In genomic region chr17:75778861-75779249, GRCh38 we compare ENCODE assay signal across 8 cellular contexts. TPM values are rescaled to one million over a fixed set of nuclear protein-coding genes. Genes with fewer than 3 reads are reported as not detected.
A peak's percentile ranks its signal among the peaks of the same experiment; 100 is the strongest.
DNase-seq lines count a peak whose midpoint lies in the region; ATAC-seq and TF ChIP-seq lines count a peak whose summit lies in the region.

No MANE protein-coding gene starts in this region.

- H3K4me1 ChIP-seq in Karpas-422 (ENCODE audit: low read length) = peaks cover 48% of the 10 kb centered on the region
- peaks cover 65% of the 10 kb centered on the region for H3K4me1 ChIP-seq in left ventricle myocardium inferior

- H4K20me1 ChIP-seq in Karpas-422 (ENCODE audit: insufficient read depth, low read depth, low read length) = peaks cover 32% of the 10 kb centered on the region

- peak overlapping the region; percentile 95 for H3K4me2 ChIP-seq in Karpas-422 (ENCODE audit: low read depth, low read length, poor library complexity, severe bottlenecking)

- H3K9me3 Mint-ChIP-seq in activated CD8-positive, alpha-beta T cell treated with anti-CD3 and anti-CD28 coated beads, Interleukin-2, amount 10 ng/mL, durations not matched to agents 7 days and 5 days (ENCODE audit: insufficient read depth) = no peaks in the 10 kb centered on the region

- H3K9me3 ChIP-seq in Karpas-422 (ENCODE audit: low read length) = no peaks in the 10 kb centered on the region
- H3K9me3 ChIP-seq in left ventricle myocardium inferior (replicated peaks) = no peaks in the 10 kb centered on the region

- no peak overlapping the region for H2AFZ ChIP-seq in Karpas-422 (ENCODE audit: low read length)

- peak overlapping the region; percentile 91 for H3K4me3 ChIP-seq in Karpas-422 (ENCODE audit: low read length)
- H3K4me3 ChIP-seq in left ventricle myocardium inferior = peak overlapping the region; percentile 97
- peak overlapping the region; percentile 87 for H3K4me3 ChIP-seq in skeletal muscle cell (ENCODE audit: low read depth, low read length)

- intact Hi-C loops in left ventricle myocardium inferior (cut with micrococcal nuclease) = no loop called here

- H3K4me3 Mint-ChIP-seq in activated CD8-positive, alpha-beta T cell treated with anti-CD3 and anti-CD28 coated beads, Interleukin-2, amount 10 ng/mL, durations not matched to agents 7 days and 5 days = peak overlapping the region; percentile 86

- peak overlapping the region; percentile 97 for H3K27ac Mint-ChIP-seq in activated CD8-positive, alpha-beta T cell treated with anti-CD3 and anti-CD28 coated beads, Interleukin-2, amount 10 ng/mL, durations not matched to agents 7 days and 5 days

- DNase-seq in DMS53 (lab: John Stamatoyannopoulos, UW) (peak; percentile 87), Karpas-422 (peak; percentile 80), left ventricle myocardium inferior (no peak), skeletal muscle cell (ENCODE audit: low read depth) (no peak), hippocampal formation (lab: John Stamatoyannopoulos, UW) (no peak), occipital lobe (lab: John Stamatoyannopoulos, UW) (no peak)
- DNase-seq in activated CD8-positive, alpha-beta T cell treated with anti-CD3 and anti-CD28 coated beads, Interleukin-2, amount 10 ng/mL, durations not matched to agents 7 days and 5 days = peak; percentile 84

- CTCF ChIA-PET in activated CD8-positive, alpha-beta T cell treated with anti-CD3 and anti-CD28 coated beads, Interleukin-2, amount 10 ng/mL, durations not matched to agents 7 days and 5 days (lab: Charles Lee) = interaction anchor here (1.2 to 5.1 kb wide), 3 partner anchors 14 to 49 kb away, joined by 4 to 35 read pairs (median 22); partner anchors contain the start of gene GALK1

- H3K9ac ChIP-seq in Karpas-422 (ENCODE audit: low read length) = peak overlapping the region; percentile 97

- H3K27me3 ChIP-seq in Karpas-422 (ENCODE audit: low read length) (no peaks in the 10 kb centered on the region), left ventricle myocardium inferior (ENCODE audit: low read depth) (no peaks in the 10 kb centered on the region)

- peak; percentile 5 for ATAC-seq in GM19463 (IDR thresholded peaks at IDR 0.05; ENCODE audit: unreplicated experiment)
- ATAC-seq in activated CD8-positive, alpha-beta T cell treated with anti-CD3 and anti-CD28 coated beads, Interleukin-2, amount 10 ng/mL, durations not matched to agents 7 days and 5 days = peak; percentile 9

- peak; percentile 60 for TF ChIP-seq CTCF in left ventricle myocardium inferior (IDR thresholded peaks at IDR 0.05; ENCODE audit: borderline replicate concordance)

- POLR2A ChIA-PET in activated CD8-positive, alpha-beta T cell treated with anti-CD3 and anti-CD28 coated beads, Interleukin-2, amount 10 ng/mL, durations not matched to agents 7 days and 5 days (lab: Charles Lee) = interaction anchor here (0.6 to 9.4 kb wide), 10 partner anchors 12 to 352 kb away, joined by 3 to 205 read pairs (median 7); partner anchors contain the start of genes GALK1, RECQL5, SAP30BP and UNK

- H3K9me2 ChIP-seq in Karpas-422 (replicated peaks; ENCODE audit: insufficient read depth, low read length) = no peaks in the 10 kb centered on the region

- H3K27me3 Mint-ChIP-seq in activated CD8-positive, alpha-beta T cell treated with anti-CD3 and anti-CD28 coated beads, Interleukin-2, amount 10 ng/mL, durations not matched to agents 7 days and 5 days (ENCODE audit: low read depth) = peaks cover 3% of the 10 kb centered on the region

- peaks cover 14% of the 10 kb centered on the region for H3K79me2 ChIP-seq in Karpas-422 (ENCODE audit: low read length)

- H3K36me3 ChIP-seq in Karpas-422 (ENCODE audit: insufficient read depth, low read length) = peaks cover 21% of the 10 kb centered on the region
- peaks cover 51% of the 10 kb centered on the region for H3K36me3 ChIP-seq in left ventricle myocardium inferior

- peaks cover 45% of the 10 kb centered on the region for H3K36me3 Mint-ChIP-seq in activated CD8-positive, alpha-beta T cell treated with anti-CD3 and anti-CD28 coated beads, Interleukin-2, amount 10 ng/mL, durations not matched to agents 7 days and 5 days (ENCODE audit: low read depth)

- H3K27ac ChIP-seq in Karpas-422 (ENCODE audit: low read length) (peak overlapping the region; percentile 83), left ventricle myocardium inferior (replicated peaks) (peak overlapping the region; percentile 97)

- H3K4me1 Mint-ChIP-seq in activated CD8-positive, alpha-beta T cell treated with anti-CD3 and anti-CD28 coated beads, Interleukin-2, amount 10 ng/mL, durations not matched to agents 7 days and 5 days (ENCODE audit: low read depth) = peaks cover 47% of the 10 kb centered on the region

RNA-seq across cellular contexts. Expression of gene UNK, which starts 5.8 kb away (rescaled TPM):
- total RNA-seq in Karpas-422 (2014; rRNA removed; shearing (Covaris generic); ENCODE audit: low replicate concordance) = 22.9 and 49.0 TPM in 2 replicates
- total RNA-seq in activated CD8-positive, alpha-beta T cell treated with anti-CD3 and anti-CD28 coated beads, Interleukin-2, amount 10 ng/mL, durations not matched to agents 7 days and 5 days = 10 to 100 TPM; 30.2 to 31.0 TPM
- total RNA-seq in left ventricle myocardium inferior = 14.7 TPM
- 29.2 TPM for total RNA-seq in occipital lobe

RNA-seq across cellular contexts. Expression of gene GALK1, which starts 13.9 kb away (rescaled TPM):
- total RNA-seq in Karpas-422 (2014; rRNA removed; shearing (Covaris generic); ENCODE audit: low replicate concordance) = 23.9 and 28.3 TPM in 2 replicates
- 10 to 100 TPM; 52.2 to 56.9 TPM for total RNA-seq in activated CD8-positive, alpha-beta T cell treated with anti-CD3 and anti-CD28 coated beads, Interleukin-2, amount 10 ng/mL, durations not matched to agents 7 days and 5 days
- total RNA-seq in left ventricle myocardium inferior (19.1 TPM), occipital lobe (11.4 TPM)

RNA-seq across cellular contexts. Expression of gene ITGB4, which starts 57.6 kb away (rescaled TPM):
- total RNA-seq in Karpas-422 (2014; rRNA removed; shearing (Covaris generic); ENCODE audit: low replicate concordance) = 0.11 and 0.19 TPM in 2 replicates
- total RNA-seq in activated CD8-positive, alpha-beta T cell treated with anti-CD3 and anti-CD28 coated beads, Interleukin-2, amount 10 ng/mL, durations not matched to agents 7 days and 5 days = 1 to 10 TPM in 1 of 2 experiments, under 1 TPM in 1; 0.89 to 2.0 TPM
- total RNA-seq in left ventricle myocardium inferior (10.6 TPM), occipital lobe (2.7 TPM)

Comparison
In these comparisons a context has a peak if more than half of its experiments do, and no peak if none do; other contexts are left out.
1. DNase-seq: peak in DMS53 (single experiment), Karpas-422 (single experiment) and activated CD8-positive, alpha-beta T cell treated with anti-CD3 and anti-CD28 coated beads, Interleukin-2, amount 10 ng/mL, durations not matched to agents 7 days and 5 days (single experiment); none in left ventricle myocardium inferior (single experiment), skeletal muscle cell (single experiment), hippocampal formation (0 of 2) and occipital lobe (single experiment).
2. Peak in every context shown above with its lines, with median percentiles within 50 percentile points of each other: H3K4me3 ChIP-seq.